ENCODE assay signal across 18 cellular contexts in the genomic region with DNA sequence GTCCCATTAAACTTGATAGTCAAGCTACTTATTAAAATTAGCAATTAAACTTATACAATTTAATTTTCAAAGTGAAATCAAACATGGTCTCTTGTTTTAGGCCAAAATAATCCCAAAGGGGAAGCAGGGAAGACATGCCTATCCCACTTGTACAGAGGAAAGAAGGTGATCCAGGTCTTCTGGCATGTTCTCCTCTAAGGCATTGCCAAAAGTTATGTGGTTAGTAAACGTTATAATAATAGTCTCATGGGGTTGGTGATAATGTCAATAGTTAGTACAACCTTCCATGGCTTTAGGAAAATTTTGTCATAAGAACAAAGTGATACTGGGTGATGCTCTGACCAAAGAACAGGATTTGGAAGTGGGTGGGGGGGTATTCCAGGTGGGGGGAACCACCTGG. TPM values are rescaled to one million over a fixed set of nuclear protein-coding genes. Genes with fewer than 3 reads are reported as not detected.
A peak's percentile ranks its signal among the peaks of the same experiment; 100 is the strongest.
DNase-seq lines count a peak whose midpoint lies in the region; ATAC-seq and TF ChIP-seq lines count a peak whose summit lies in the region.
"Had no signal": no experiment of that assay in that cellular context is flagged by ENCODE, and none has a peak within 500 bp of the region (broad histone marks: within the 10 kb centered on the region; RNA-seq: fewer than 3 reads in every experiment).

No MANE protein-coding gene starts in this region.

- peaks cover 6% of the 10 kb centered on the region for H3K9me1 ChIP-seq in IMR-90 (ENCODE audit: insufficient read depth, low read length)

- H2AK9ac ChIP-seq in IMR-90 (replicated peaks; ENCODE audit: low read depth, low read length, poor library complexity) = no peak overlapping the region

- H3K36me3 Mint-ChIP-seq in brain = no peaks in the 10 kb centered on the region
- H3K36me3 Mint-ChIP-seq in natural killer cell treated with Interleukin-12 subunit alpha and Interleukin-12 subunit beta and Interleukin-15 and Interleukin-18, amount 100 ng/mL, for 72 hours = no peaks in the 10 kb centered on the region

- DNase-seq in IMR-90 (peak; percentile 64), kidney tubule cell (ENCODE audit: low spot score) (peak; percentile 8), stomach (no peak), NCI-H1436 (lab: John Stamatoyannopoulos, UW) (no peak), ureter (ENCODE audit: low spot score) (no peak)
- no peak for DNase-seq in natural killer cell treated with Interleukin-12 subunit alpha and Interleukin-12 subunit beta and Interleukin-15 and Interleukin-18, amount 100 ng/mL, for 72 hours (ENCODE audit: low spot score)
- DNase-seq: activated CD4-positive, alpha-beta T cell treated with anti-CD3 and anti-CD28 coated beads for 4 hours; activated naive CD8-positive, alpha-beta T cell treated with anti-CD3 and anti-CD28 coated beads, Interleukin-2, amount 50 U/mL, for 24 hours; Caco-2; HFFc6; KG1; NCI-H1048; posterior cingulate gyrus; stimulated activated CD8-positive, alpha-beta memory T cell treated with anti-CD3 and anti-CD28 coated beads, Interleukin-4, amount 100 ng/mL, for 48 hours had no signal

- CTCF ChIA-PET in IMR-90 (lab: Yijun Ruan, JAX) = no interaction called here

- H3K9me3 ChIP-seq in IMR-90 (ENCODE audit: control insufficient read depth, insufficient read depth, low read length) = no peaks in the 10 kb centered on the region
- no peaks in the 10 kb centered on the region for H3K9me3 ChIP-seq in stomach
- H3K9me3 ChIP-seq: Caco-2, spleen had no signal

- no peak overlapping the region; the same call in 1 of the 2 replicates for H3K18ac ChIP-seq in IMR-90 (ENCODE audit: low read depth, low read length)

- no CpG with 5 or more reads among the region's 1 CpG for WGBS in IMR-90 (ENCODE audit: extremely low coverage in 2 of 2, insufficient read length in 1 of 2), 2 experiments
- WGBS in stomach, 5 donors = 4 to 15% (median 6%) methylated on average over 1 of the region's 1 CpG

- H3K4me3 Mint-ChIP-seq in brain = peak overlapping the region in 3 of 5 experiments; percentile 45 to 75 (median 56)
- no peak overlapping the region for H3K4me3 Mint-ChIP-seq in natural killer cell treated with Interleukin-12 subunit alpha and Interleukin-12 subunit beta and Interleukin-15 and Interleukin-18, amount 100 ng/mL, for 72 hours
- H3K4me3 Mint-ChIP-seq: activated naive CD8-positive, alpha-beta T cell treated with anti-CD3 and anti-CD28 coated beads, Interleukin-2, amount 50 U/mL, for 24 hours; HFFc6 had no signal

- TF ChIP-seq RAD21 in IMR-90 (IDR thresholded peaks at IDR 0.05; ENCODE audit: low read length) = no peak

- H3K9me3 Mint-ChIP-seq in brain = peaks cover 0 to 3% (median 0%) of the 10 kb centered on the region in 5 experiments
- H3K9me3 Mint-ChIP-seq in natural killer cell treated with Interleukin-12 subunit alpha and Interleukin-12 subunit beta and Interleukin-15 and Interleukin-18, amount 100 ng/mL, for 72 hours = no peaks in the 10 kb centered on the region
- H3K9me3 Mint-ChIP-seq: activated naive CD8-positive, alpha-beta T cell treated with anti-CD3 and anti-CD28 coated beads, Interleukin-2, amount 50 U/mL, for 24 hours; activated T-helper 2 cell treated with anti-CD3 and anti-CD28 coated beads, Interferon-gamma antibody, Interleukin-2, Interleukin-4, amounts not matched to agents 10 μg/mL and 5 μg/mL and 100 μg/mL, durations not matched to agents 14 hours and 24 hours and 36 hours; HFFc6 had no signal

- no peak overlapping the region for H3K9ac ChIP-seq in IMR-90 (ENCODE audit: low read depth, low read length)

- no peak overlapping the region for H3K4ac ChIP-seq in IMR-90 (ENCODE audit: low read depth, low read length)

- H4K20me1 ChIP-seq in IMR-90 (ENCODE audit: insufficient read depth, low read length) = peaks cover 8% of the 10 kb centered on the region; the same call in 1 of the 2 replicates

- H3K79me1 ChIP-seq in IMR-90 (ENCODE audit: low read depth in 1 of 2, low read length in 2 of 2) = peaks cover 0 to 17% of the 10 kb centered on the region in 2 experiments; a peak in 2 of 4 replicates

- H3K27ac Mint-ChIP-seq in brain = peak overlapping the region in 4 of 5 experiments; percentile 28 to 92 (median 88)
- no peak overlapping the region for H3K27ac Mint-ChIP-seq in natural killer cell treated with Interleukin-12 subunit alpha and Interleukin-12 subunit beta and Interleukin-15 and Interleukin-18, amount 100 ng/mL, for 72 hours
- H3K27ac Mint-ChIP-seq: activated naive CD8-positive, alpha-beta T cell treated with anti-CD3 and anti-CD28 coated beads, Interleukin-2, amount 50 U/mL, for 24 hours; activated T-helper 2 cell treated with anti-CD3 and anti-CD28 coated beads, Interferon-gamma antibody, Interleukin-2, Interleukin-4, amounts not matched to agents 10 μg/mL and 5 μg/mL and 100 μg/mL, durations not matched to agents 14 hours and 24 hours and 36 hours; HFFc6 had no signal

- no peak overlapping the region for H3K56ac ChIP-seq in IMR-90 (ENCODE audit: extremely low read depth, insufficient read depth, low read length)

- no peak overlapping the region for H2AFZ ChIP-seq in IMR-90 (replicated peaks; ENCODE audit: low read length, poor library complexity)

- BruUV-seq in IMR-90 (replicated peaks; lab: Mats Ljungman, UMichigan) = no TSS peak

- intact Hi-C loops in IMR-90 (cut with micrococcal nuclease) = loop anchor here (5.0 kb wide), 1 partner anchor 50 kb away; no protein-coding TSS in a partner anchor
- intact Hi-C loops in stomach (cut with DNase I; ENCODE audit: low total_unique reads) = no loop called here

- H3K27ac ChIP-seq in IMR-90 (ENCODE audit: insufficient read depth, low read length) (no peak overlapping the region), stomach (peak overlapping the region in 4 of 5 donors; percentile 35 to 79 (median 66))

- TF ChIP-seq CTCF in IMR-90 (conservative IDR thresholded peaks at IDR 0.05; ENCODE audit: low read depth, low read length) = no peak
- no peak for TF ChIP-seq CTCF in brain (conservative IDR thresholded peaks at IDR 0.05)
- TF ChIP-seq CTCF in stomach (IDR thresholded peaks at IDR 0.05) = no peak

- no peak for TF ChIP-seq EP300 in stomach (IDR thresholded peaks at IDR 0.05)

- H2BK120ac ChIP-seq in IMR-90 (ENCODE audit: low read depth, low read length) = peak overlapping the region; percentile 73; the same call in 1 of the 2 replicates

- H4K5ac ChIP-seq in IMR-90 (ENCODE audit: low read depth, low read length) = no peak overlapping the region; the same call in 1 of the 2 replicates

- in situ Hi-C loops in IMR-90 (cut with MboI; ENCODE audit: low sequenced_read_pairs) = no loop called here

- H3K4me2 ChIP-seq in IMR-90 (ENCODE audit: low read depth, low read length) = no peak overlapping the region; the same call in 1 of the 2 replicates

- H3K36me3 ChIP-seq in IMR-90 (ENCODE audit: control insufficient read depth, insufficient read depth, low read length) (no peaks in the 10 kb centered on the region), stomach (no peaks in the 10 kb centered on the region)
- H3K36me3 ChIP-seq: spleen had no signal

- H4K91ac ChIP-seq in IMR-90 (ENCODE audit: insufficient read depth, low read depth, low read length) = no peak overlapping the region; the same call in 1 of the 2 replicates

- no peak overlapping the region for H2BK20ac ChIP-seq in IMR-90 (ENCODE audit: low read depth, low read length)

- H2BK15ac ChIP-seq in IMR-90 (ENCODE audit: low read depth, low read length) = no peak overlapping the region

- ATAC-seq in IMR-90 (ENCODE audit: low read depth) = peak; percentile 17; the same call in 1 of the 2 replicates
- ATAC-seq in natural killer cell treated with Interleukin-12 subunit alpha and Interleukin-12 subunit beta and Interleukin-15 and Interleukin-18, amount 100 ng/mL, for 72 hours = no peak
- ATAC-seq in GM21737 (IDR thresholded peaks at IDR 0.05; ENCODE audit: unreplicated experiment) = no peak
- ATAC-seq: activated naive CD8-positive, alpha-beta T cell treated with anti-CD3 and anti-CD28 coated beads, Interleukin-2, amount 50 U/mL, for 24 hours had no signal

- H2BK5ac ChIP-seq in IMR-90 (ENCODE audit: low read depth, low read length, poor library complexity, severe bottlenecking) = no peak overlapping the region

- POLR2A ChIA-PET in IMR-90 (lab: Charles Lee; ENCODE audit: unreplicated experiment) = no interaction called here

- TF ChIP-seq POLR2A in IMR-90 (IDR thresholded peaks at IDR 0.05; ENCODE audit: low read depth, low read length) (no peak), stomach (IDR thresholded peaks at IDR 0.05) (no peak)

- H4K8ac ChIP-seq in IMR-90 (ENCODE audit: low read depth in 2 of 2, low read length in 2 of 2) = peak overlapping the region; percentile 43 to 61; a peak in 2 of 4 replicates

- H2AK5ac ChIP-seq in IMR-90 (ENCODE audit: low read depth, low read length) = no peak overlapping the region

- peaks cover 23% of the 10 kb centered on the region for H3K4me1 ChIP-seq in IMR-90 (ENCODE audit: control insufficient read depth, insufficient read depth, low read length)
- H3K4me1 ChIP-seq in stomach = peaks cover 56 to 96% (median 70%) of the 10 kb centered on the region in 4 donors

- peaks cover 11% of the 10 kb centered on the region for H3K27me3 Mint-ChIP-seq in brain
- peaks cover 17 to 33% of the 10 kb centered on the region in 2 donors for H3K27me3 Mint-ChIP-seq in natural killer cell treated with Interleukin-12 subunit alpha and Interleukin-12 subunit beta and Interleukin-15 and Interleukin-18, amount 100 ng/mL, for 72 hours

- H3K14ac ChIP-seq in IMR-90 (replicated peaks; ENCODE audit: low read depth, low read length) = peak overlapping the region; percentile 14; the same call in 1 of the 2 replicates

- dilution Hi-C loops in IMR-90 (cut with HindIII; ENCODE audit: low sequenced_read_pairs, unreplicated experiment) = no loop called here

- H3K27me3 ChIP-seq in IMR-90 (ENCODE audit: control insufficient read depth, insufficient read depth, low read length) (no peaks in the 10 kb centered on the region), stomach (no peaks in the 10 kb centered on the region)

- peaks cover 69% of the 10 kb centered on the region for H3K4me1 Mint-ChIP-seq in brain
- no peaks in the 10 kb centered on the region for H3K4me1 Mint-ChIP-seq in natural killer cell treated with Interleukin-12 subunit alpha and Interleukin-12 subunit beta and Interleukin-15 and Interleukin-18, amount 100 ng/mL, for 72 hours (ENCODE audit: low read depth in 2 of 2)
- H3K4me1 Mint-ChIP-seq: activated naive CD8-positive, alpha-beta T cell treated with anti-CD3 and anti-CD28 coated beads, Interleukin-2, amount 50 U/mL, for 24 hours had no signal

- H3K4me3 ChIP-seq in IMR-90 (ENCODE audit: insufficient read depth, low read depth, low read length) = no peak overlapping the region
- no peak overlapping the region for H3K4me3 ChIP-seq in stomach
- H3K4me3 ChIP-seq: spleen had no signal

- H3K23ac ChIP-seq in IMR-90 (ENCODE audit: low read depth, low read length) = no peak overlapping the region

RNA-seq across cellular contexts. Expression of gene ROR2, which starts 52.8 kb away (rescaled TPM):
- total RNA-seq in IMR-90 (2012; rRNA removed) = 2.2 and 2.3 TPM in 2 replicates
- polyA plus RNA-seq in IMR-90 (2012; rRNA removed) = 3.5 and 4.8 TPM in 2 replicates
- polyA plus RNA-seq in IMR-90 (2012; cell fraction: cytosol; rRNA removed) = 2.1 and 6.8 TPM in 2 replicates
- 3.8 and 5.3 TPM in 2 replicates for polyA plus RNA-seq in IMR-90 (2012; cell fraction: nucleus; rRNA removed; ENCODE audit: low replicate concordance)
- 4.8 TPM for polyA plus RNA-seq in brain (ENCODE audit: insufficient read depth, low read depth, low replicate concordance)
- 10 to 100 TPM in 3 of 5 donors, 1 to 10 TPM in 2; 6.1 to 21.4 (median 15.6) TPM for total RNA-seq in stomach
- 10 to 100 TPM in 1 of 3 donors, 1 to 10 TPM in 2; 3.0 to 12.0 (median 7.6) TPM for polyA plus RNA-seq in stomach
- total RNA-seq in natural killer cell treated with Interleukin-12 subunit alpha and Interleukin-12 subunit beta and Interleukin-15 and Interleukin-18, amount 100 ng/mL, for 72 hours = under 1 TPM in 1 of 2 donors, not detected in 1; 0.11 TPM
- total RNA-seq in ureter = 16.7 TPM
- total RNA-seq: activated T-helper 2 cell treated with anti-CD3 and anti-CD28 coated beads, Interferon-gamma antibody, Interleukin-2, Interleukin-4, amounts not matched to agents 10 μg/mL and 5 μg/mL and 100 μg/mL, durations not matched to agents 14 hours and 24 hours and 36 hours had no signal

Comparison
In these comparisons a context has a peak if more than half of its experiments do, and no peak if none do; other contexts are left out.
1. DNase-seq: peak in IMR-90 (single experiment) and kidney tubule cell (single experiment); none in stomach (single experiment), natural killer cell treated with Interleukin-12 subunit alpha and Interleukin-12 subunit beta and Interleukin-15 and Interleukin-18, amount 100 ng/mL, for 72 hours (single experiment), NCI-H1436 (single experiment) and ureter (single experiment).
2. H3K27ac Mint-ChIP-seq: peak in brain (4 of 5); none in natural killer cell treated with Interleukin-12 subunit alpha and Interleukin-12 subunit beta and Interleukin-15 and Interleukin-18, amount 100 ng/mL, for 72 hours (0 of 2).